ENCODE assay signal across 23 cellular contexts in genomic region chr10:5903563-5903962, GRCh38.
"Had no signal": no experiment of that assay in that cellular context is flagged by ENCODE, and none has a peak within 500 bp of the region (broad histone marks: within the 10 kb centered on the region; RNA-seq: fewer than 3 reads in every experiment).

No MANE protein-coding gene starts in this region.

- H3K4me3 Mint-ChIP-seq: activated CD4-positive, alpha-beta T cell treated with anti-CD3 and anti-CD28 coated beads, Interleukin-2, amount 10 ng/mL, durations not matched to agents 24 days and 14 days; activated CD8-positive, alpha-beta T cell treated with anti-CD3 and anti-CD28 coated beads, Interleukin-2, amount 10 ng/mL, durations not matched to agents 7 days and 5 days; activated naive CD8-positive, alpha-beta T cell treated with anti-CD3 and anti-CD28 coated beads, Interleukin-2, amount 50 U/mL, for 24 hours had no signal

- H3K27me3 ChIP-seq: body of pancreas, sigmoid colon, upper lobe of left lung had no signal

- H3K9me3 ChIP-seq: body of pancreas, sigmoid colon, SK-N-SH, thoracic aorta, upper lobe of left lung had no signal

- H3K4me3 ChIP-seq: body of pancreas, sigmoid colon, smooth muscle cell, thoracic aorta, upper lobe of left lung had no signal

- DNase-seq: activated CD4-positive, alpha-beta T cell treated with anti-CD3 and anti-CD28 coated beads, Interleukin-2, amount 10 ng/mL, durations not matched to agents 24 days and 14 days; activated CD8-positive, alpha-beta T cell treated with anti-CD3 and anti-CD28 coated beads, Interleukin-2, amount 10 ng/mL, durations not matched to agents 7 days and 5 days; activated naive CD4-positive, alpha-beta T cell treated with Interleukin-2 at 50 U/mL for 16 hours; activated naive CD8-positive, alpha-beta T cell treated with anti-CD3 and anti-CD28 coated beads, Interleukin-2, amount 50 U/mL, for 24 hours; anterior cingulate cortex; body of pancreas; caudate nucleus; dermis blood vessel endothelial cell; effector memory CD4-positive, alpha-beta T cell; foreskin melanocyte; glutamatergic neuron; mesendoderm; naive B cell; nucleus accumbens; sigmoid colon; SK-N-SH; stimulated activated CD4-positive, alpha-beta T cell treated with anti-CD3 and anti-CD28 coated beads, Interleukin-15, amount 100 ng/mL, for 24 hours; stimulated activated naive CD4-positive, alpha-beta T cell; upper lobe of left lung had no signal

- H3K27me3 Mint-ChIP-seq: activated CD4-positive, alpha-beta T cell treated with anti-CD3 and anti-CD28 coated beads, Interleukin-2, amount 10 ng/mL, durations not matched to agents 24 days and 14 days; activated naive CD8-positive, alpha-beta T cell treated with anti-CD3 and anti-CD28 coated beads, Interleukin-2, amount 50 U/mL, for 24 hours; naive B cell had no signal

- H3K4me1 ChIP-seq: parathyroid adenoma had no signal

- H3K27ac Mint-ChIP-seq: activated CD4-positive, alpha-beta T cell treated with anti-CD3 and anti-CD28 coated beads, Interleukin-2, amount 10 ng/mL, durations not matched to agents 24 days and 14 days had no signal

- H3K27ac ChIP-seq: body of pancreas, parathyroid adenoma, sigmoid colon, thoracic aorta, upper lobe of left lung had no signal

- H3K9me3 Mint-ChIP-seq: activated CD4-positive, alpha-beta T cell treated with anti-CD3 and anti-CD28 coated beads, Interleukin-2, amount 10 ng/mL, durations not matched to agents 24 days and 14 days; activated naive CD8-positive, alpha-beta T cell treated with anti-CD3 and anti-CD28 coated beads, Interleukin-2, amount 50 U/mL, for 24 hours; activated T-helper 2 cell treated with anti-CD3 and anti-CD28 coated beads, Interferon-gamma antibody, Interleukin-2, Interleukin-4, amounts not matched to agents 10 μg/mL and 5 μg/mL and 100 μg/mL, durations not matched to agents 14 hours and 24 hours and 36 hours had no signal
